In genomic region chr10:31340343-31340742, GRCh38 we compare ENCODE assay signal across 18 cellular contexts. TPM values are rescaled to one million over a fixed set of nuclear protein-coding genes. Genes with fewer than 3 reads are reported as not detected.
DNase-seq lines count a peak whose midpoint lies in the region; ATAC-seq and TF ChIP-seq lines count a peak whose summit lies in the region.
"Had no signal": no experiment of that assay in that cellular context is flagged by ENCODE, and none has a peak within 500 bp of the region (broad histone marks: within the 10 kb centered on the region; RNA-seq: fewer than 3 reads in every experiment).

No MANE protein-coding gene starts in this region.

- DNase-seq in Right ventricle myocardium superior (no peak), Right ventricle myocardium inferior (ENCODE audit: missing footprints) (no peak), SHP77 (lab: John Stamatoyannopoulos, UW) (peak; percentile 34 to 58), renal cortical epithelial cell (ENCODE audit: low read depth) (peak; percentile 52), ecto neural progenitor cell (ENCODE audit: low spot score) (no peak), GM20000 (ENCODE audit: low spot score) (no peak)
- DNase-seq: activated naive CD8-positive, alpha-beta T cell treated with anti-CD3 and anti-CD28 coated beads, Interleukin-2, amount 10 ng/mL, durations not matched to agents 7 days and 5 days; effector memory CD4-positive, alpha-beta T cell; EL; hypothalamus; KG1; left cardiac atrium; NCI-H146; NK-92 treated with Interleukin-12 subunit alpha and Interleukin-12 subunit beta, amount 100 ng/mL, for 24 hours; ovary; SIG-M5 had no signal

- TF ChIP-seq CTCF in GM20000 (IDR thresholded peaks at IDR 0.05; ENCODE audit: extremely low read depth, missing control alignments): no peak

- intact Hi-C loops in Right ventricle myocardium superior (cut with DNase I): no loop called here
- intact Hi-C loops in Right ventricle myocardium inferior (cut with DNase I): loop anchor here (10.0 kb wide), 1 partner anchor 54 kb away; no protein-coding TSS in a partner anchor

- ATAC-seq in Right ventricle myocardium superior (ENCODE audit: poor library complexity): peak; percentile 24
- ATAC-seq in Right ventricle myocardium inferior: no peak
- ATAC-seq in HG02759 (IDR thresholded peaks at IDR 0.05; ENCODE audit: unreplicated experiment): peak; percentile 46
- ATAC-seq in GM19023 (IDR thresholded peaks at IDR 0.05; ENCODE audit: unreplicated experiment): no peak
- ATAC-seq: left cardiac atrium had no signal

RNA-seq across cellular contexts. Expression of gene ZEB1, which starts 21.3 kb away (rescaled TPM):
- total RNA-seq in Right ventricle myocardium superior (83.7 TPM), Right ventricle myocardium inferior (75.5 TPM), renal cortical epithelial cell (26.6 and 84.1 TPM in 2 replicates)

Comparison
In these comparisons a context has a peak if more than half of its experiments do, and no peak if none do; other contexts are left out.
1. ATAC-seq: peak in Right ventricle myocardium superior (single experiment) and HG02759 (single experiment); none in Right ventricle myocardium inferior (single experiment) and GM19023 (single experiment).
2. DNase-seq: peak in SHP77 (2 of 2) and renal cortical epithelial cell (single experiment); none in Right ventricle myocardium superior (single experiment), Right ventricle myocardium inferior (single experiment), ecto neural progenitor cell (single experiment) and GM20000 (single experiment).